Comparison of ENCODE assay signal across 19 cellular contexts in genomic region chr7:86320341-86320740, GRCh38.
"Had no signal": no experiment of that assay in that cellular context is flagged by ENCODE, and none has a peak within 500 bp of the region (broad histone marks: within the 10 kb centered on the region; RNA-seq: fewer than 3 reads in every experiment).

No MANE protein-coding gene starts in this region.

- H3K4me1 Mint-ChIP-seq: natural killer cell; stimulated activated naive CD8-positive, alpha-beta T cell treated with anti-CD3 and anti-CD28 coated beads, Interleukin-15, amount 100 ng/mL, for 72 hours had no signal

- H3K4me3 Mint-ChIP-seq: natural killer cell; stimulated activated naive CD8-positive, alpha-beta T cell treated with anti-CD3 and anti-CD28 coated beads, Interleukin-15, amount 100 ng/mL, for 72 hours had no signal

- H3K27ac Mint-ChIP-seq: natural killer cell; stimulated activated naive CD8-positive, alpha-beta T cell treated with anti-CD3 and anti-CD28 coated beads, Interleukin-15, amount 100 ng/mL, for 72 hours had no signal

- ATAC-seq: left ventricle myocardium superior; lower lobe of right lung; natural killer cell; sciatic nerve; stimulated activated naive CD8-positive, alpha-beta T cell treated with anti-CD3 and anti-CD28 coated beads, Interleukin-15, amount 100 ng/mL, for 72 hours had no signal

- H3K27me3 ChIP-seq: dorsolateral prefrontal cortex, right atrium auricular region, thyroid gland, vagina had no signal

- H3K4me1 ChIP-seq: lower lobe of right lung, prostate gland, right atrium auricular region, thyroid gland, vagina had no signal

- DNase-seq: dorsolateral prefrontal cortex; effector CD4-positive, alpha-beta T cell; left ventricle myocardium superior; lower lobe of right lung; natural killer cell; nucleus accumbens; stimulated activated CD4-positive, alpha-beta T cell treated with anti-CD3 and anti-CD28 coated beads, Interleukin-12 subunit alpha, Interleukin-12 subunit beta, amount 100 ng/mL, for 4 hours; stimulated activated CD4-positive, alpha-beta T cell treated with anti-CD3 and anti-CD28 coated beads, Interleukin-1b, Interleukin-23, amount 100 ng/mL, for 48 hours; stimulated activated CD4-positive, alpha-beta T cell treated with anti-CD3 and anti-CD28 coated beads, Interleukin-4, amount 100 ng/mL, for 1 hour; stimulated activated CD8-positive, alpha-beta memory T cell treated with anti-CD3 and anti-CD28 coated beads, Interleukin-4, amount 100 ng/mL, for 48 hours; stimulated activated naive CD4-positive, alpha-beta T cell; stimulated activated naive CD8-positive, alpha-beta T cell treated with anti-CD3 and anti-CD28 coated beads, Interleukin-15, amount 100 ng/mL, for 72 hours; trophoblast cell had no signal

- H3K9me3 ChIP-seq: lower lobe of right lung, prostate gland, right atrium auricular region, thyroid gland, vagina had no signal

- H3K4me3 ChIP-seq: lower lobe of right lung, prostate gland, right atrium auricular region, smooth muscle cell, thyroid gland, vagina had no signal

- H3K27me3 Mint-ChIP-seq: stimulated activated naive CD8-positive, alpha-beta T cell treated with anti-CD3 and anti-CD28 coated beads, Interleukin-15, amount 100 ng/mL, for 72 hours had no signal

- H3K36me3 ChIP-seq: lower lobe of right lung, prostate gland, right atrium auricular region, thyroid gland, vagina had no signal
